17 cellular contexts compared by ENCODE assay signal in the genomic region with DNA sequence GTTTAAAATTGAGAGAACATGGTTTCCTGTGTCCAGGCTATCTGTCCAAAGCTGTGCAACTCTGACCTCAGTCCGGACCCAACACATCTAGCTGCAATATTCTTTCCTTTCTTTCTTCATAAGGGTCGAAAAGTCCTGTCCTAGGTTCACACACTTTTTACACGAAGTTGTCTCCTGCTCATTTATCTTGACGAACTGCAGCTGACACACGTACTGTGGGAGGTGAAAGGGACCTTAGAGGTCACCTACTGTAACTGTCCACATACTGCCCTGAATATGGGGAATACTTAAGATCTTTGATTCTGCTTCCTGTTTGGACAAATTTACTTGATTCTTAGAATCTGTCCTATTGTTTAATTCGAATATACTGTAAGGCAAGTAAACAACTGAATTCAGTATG.
A peak's percentile ranks its signal among the peaks of the same experiment; 100 is the strongest.
DNase-seq lines count a peak whose midpoint lies in the region; ATAC-seq, FAIRE-seq and TF ChIP-seq lines count a peak whose summit lies in the region.
"Had no signal": no experiment of that assay in that cellular context is flagged by ENCODE, and none has a peak within 500 bp of the region (broad histone marks: within the 10 kb centered on the region; RNA-seq: fewer than 3 reads in every experiment).

No MANE protein-coding gene starts in this region.

- no peaks in the 10 kb centered on the region for H3K27me3 Mint-ChIP-seq in natural killer cell treated with Interleukin-12 subunit alpha and Interleukin-12 subunit beta and Interleukin-15 and Interleukin-18, amount 100 ng/mL, for 72 hours
- H3K27me3 Mint-ChIP-seq: brain; naive thymus-derived CD4-positive, alpha-beta T cell had no signal

- H3K9me3 Mint-ChIP-seq in natural killer cell treated with Interleukin-12 subunit alpha and Interleukin-12 subunit beta and Interleukin-15 and Interleukin-18, amount 100 ng/mL, for 72 hours, result no peaks in the 10 kb centered on the region
- H3K9me3 Mint-ChIP-seq: brain; CD8-positive, alpha-beta T cell; naive thymus-derived CD4-positive, alpha-beta T cell had no signal

- peaks cover 25% of the 10 kb centered on the region for H3K4me1 ChIP-seq in ACC112 (ENCODE audit: control insufficient read depth, insufficient read depth, low read length, unreplicated experiment)
- H3K4me1 ChIP-seq in K562 (replicated peaks in 1 of 2; ENCODE audit: control insufficient read depth in 2 of 2, insufficient read depth in 2 of 2, low read length in 2 of 2), result no peaks in the 10 kb centered on the region; a peak in 1 of 5 replicates
- H3K4me1 ChIP-seq in left lung, result peaks cover 0 to 3% of the 10 kb centered on the region in 2 donors

- TF ChIP-seq RAD21 in K562 (CRISPR knock-in tag; conservative IDR thresholded peaks at IDR 0.05 in 1 of 2, IDR thresholded peaks at IDR 0.05 in 1 of 2), result no peak

- no TSS peak for BruUV-seq in K562 (replicated peaks; lab: Mats Ljungman, UMichigan)

- intact Hi-C loops in K562 (cut with micrococcal nuclease) (no loop called here), left lung (cut with DNase I) (no loop called here)

- no peak for TF ChIP-seq EP300 in K562 (IDR thresholded peaks at IDR 0.05; ENCODE audit: low read length)

- H3K4me1 Mint-ChIP-seq in natural killer cell treated with Interleukin-12 subunit alpha and Interleukin-12 subunit beta and Interleukin-15 and Interleukin-18, amount 100 ng/mL, for 72 hours (ENCODE audit: low read depth in 2 of 2), result peaks cover 30 to 47% of the 10 kb centered on the region in 2 donors

- in situ Hi-C loops in K562 (cut with MboI), result no loop called here

- H4K20me1 ChIP-seq in K562 (replicated peaks; ENCODE audit: control insufficient read depth, insufficient read depth, low read length), result no peaks in the 10 kb centered on the region; the same call in none of the 2 replicates

- DNase-seq in K562 (ENCODE audit: extremely low read depth in 1 of 4, low spot score in 3 of 4) (peak in 1 of 4 experiments; percentile 12), SHP77 treated with DMSO at 0.1 percent for 48 hours (lab: John Stamatoyannopoulos, UW) (no peak), left lung (no peak)
- DNase-seq in natural killer cell treated with Interleukin-12 subunit alpha and Interleukin-12 subunit beta and Interleukin-15 and Interleukin-18, amount 100 ng/mL, for 72 hours (ENCODE audit: low spot score), result no peak
- DNase-seq: CD8-positive, alpha-beta T cell; cortex of kidney; head of caudate nucleus; mesendoderm; naive thymus-derived CD4-positive, alpha-beta T cell; NCI-H1417 treated with DMSO at 0.1 percent for 48 hours; NCI-H2107; NCI-H524; posterior cingulate gyrus had no signal

- CTCF ChIA-PET in K562 (lab: Yijun Ruan, JAX; ENCODE audit: low intra/inter-chr PET ratio), result no interaction called here

- peak overlapping the region; percentile 58 to 76 for H3K27ac Mint-ChIP-seq in natural killer cell treated with Interleukin-12 subunit alpha and Interleukin-12 subunit beta and Interleukin-15 and Interleukin-18, amount 100 ng/mL, for 72 hours
- H3K27ac Mint-ChIP-seq: CD8-positive, alpha-beta T cell had no signal

- no peak for FAIRE-seq in K562 (lab: Jason Lieb, UNC)

- H3K4me2 ChIP-seq in K562 (ENCODE audit: insufficient read depth, low read length), result no peak overlapping the region

- H3K27me3 ChIP-seq in ACC112 (ENCODE audit: insufficient read depth, low read length) (no peaks in the 10 kb centered on the region), K562 (ENCODE audit: control insufficient read depth in 2 of 2, insufficient read depth in 2 of 2, low read length in 2 of 2) (no peaks in the 10 kb centered on the region), left lung (no peaks in the 10 kb centered on the region)

- peaks cover 17% of the 10 kb centered on the region for H3K79me2 ChIP-seq in ACC112 (ENCODE audit: control insufficient read depth, insufficient read depth, low read length, unreplicated experiment)
- H3K79me2 ChIP-seq in K562 (ENCODE audit: control insufficient read depth, insufficient read depth, low read length), result peaks cover 45% of the 10 kb centered on the region

- H3K36me3 Mint-ChIP-seq in natural killer cell treated with Interleukin-12 subunit alpha and Interleukin-12 subunit beta and Interleukin-15 and Interleukin-18, amount 100 ng/mL, for 72 hours, result peaks cover 33% of the 10 kb centered on the region

- ATAC-seq in GM19395 (IDR thresholded peaks at IDR 0.05; ENCODE audit: unreplicated experiment), result peak; percentile 13
- ATAC-seq in K562, result peak; percentile 50
- no peak for ATAC-seq in natural killer cell treated with Interleukin-12 subunit alpha and Interleukin-12 subunit beta and Interleukin-15 and Interleukin-18, amount 100 ng/mL, for 72 hours
- no peak for ATAC-seq in HG03025 (IDR thresholded peaks at IDR 0.05; ENCODE audit: low FRiP score, unreplicated experiment)
- no peak for ATAC-seq in left lung
- ATAC-seq: CD8-positive, alpha-beta T cell; naive thymus-derived CD4-positive, alpha-beta T cell had no signal

- H3K9me1 ChIP-seq in K562 (ENCODE audit: control insufficient read depth, insufficient read depth, low read length), result no peaks in the 10 kb centered on the region

- H3K9ac ChIP-seq in K562 (ENCODE audit: insufficient read depth in 1 of 2, low read depth in 2 of 2, low read length in 2 of 2), result no peak overlapping the region

- H3K4me3 ChIP-seq in ACC112 (ENCODE audit: low read depth, low read length), result no peak overlapping the region
- no peak overlapping the region for H3K4me3 ChIP-seq in K562
- no peak overlapping the region for H3K4me3 ChIP-seq in left lung

- TF ChIP-seq CTCF in K562 (IDR thresholded peaks at IDR 0.05 in 2 of 3, conservative IDR thresholded peaks at IDR 0.05 in 1 of 3; ENCODE audit: insufficient read depth in 2 of 3, low read depth in 1 of 3, low read length in 3 of 3) (no peak), left lung (IDR thresholded peaks at IDR 0.05) (no peak)

- H3K4me3 Mint-ChIP-seq in natural killer cell treated with Interleukin-12 subunit alpha and Interleukin-12 subunit beta and Interleukin-15 and Interleukin-18, amount 100 ng/mL, for 72 hours, result no peak overlapping the region
- H3K4me3 Mint-ChIP-seq: brain; CD8-positive, alpha-beta T cell; naive thymus-derived CD4-positive, alpha-beta T cell had no signal

- H3K27ac ChIP-seq in ACC112 (ENCODE audit: low read depth, low read length) (peak overlapping the region; percentile 39), K562 (ENCODE audit: extremely low read depth, low read depth, low read length) (peak overlapping the region; percentile 45; the same call in 1 of the 3 replicates), left lung (no peak overlapping the region)

- H3K9me3 ChIP-seq in K562 (replicated peaks; ENCODE audit: control insufficient read depth, insufficient read depth, low read depth, low read length), result no peaks in the 10 kb centered on the region
- no peaks in the 10 kb centered on the region for H3K9me3 ChIP-seq in left lung

- H2AFZ ChIP-seq in ACC112 (ENCODE audit: low read length, unreplicated experiment) (no peak overlapping the region), K562 (ENCODE audit: low read depth, low read length) (no peak overlapping the region)

- 48% methylated on average over 6 of the region's 6 CpGs for WGBS in K562 (ENCODE audit: insufficient coverage, low coverage, missing lambda C conversion rate)

- TF ChIP-seq POLR2A in K562 (conservative IDR thresholded peaks at IDR 0.05), result no peak

- H3K36me3 ChIP-seq in ACC112 (ENCODE audit: insufficient read depth, low read length) (peaks cover 35% of the 10 kb centered on the region; the same call in 1 of the 2 replicates), K562 (ENCODE audit: control insufficient read depth, insufficient read depth, low read length) (peaks cover 94% of the 10 kb centered on the region), left lung (peaks cover 0 to 89% of the 10 kb centered on the region in 2 donors)

- POLR2A ChIA-PET in K562 (lab: Yijun Ruan, JAX), result interaction anchor here (1.2 kb wide), 1 partner anchor 11 kb away, joined by 5 read pairs; no protein-coding TSS in a partner anchor

TF ChIP-seq in K562, 482 proteins besides CTCF, POLR2A, EP300 and RAD21:
- no peak for TF ChIP-seq EP400 (IDR thresholded peaks at IDR 0.05)
- TF ChIP-seq, protein P1, sequence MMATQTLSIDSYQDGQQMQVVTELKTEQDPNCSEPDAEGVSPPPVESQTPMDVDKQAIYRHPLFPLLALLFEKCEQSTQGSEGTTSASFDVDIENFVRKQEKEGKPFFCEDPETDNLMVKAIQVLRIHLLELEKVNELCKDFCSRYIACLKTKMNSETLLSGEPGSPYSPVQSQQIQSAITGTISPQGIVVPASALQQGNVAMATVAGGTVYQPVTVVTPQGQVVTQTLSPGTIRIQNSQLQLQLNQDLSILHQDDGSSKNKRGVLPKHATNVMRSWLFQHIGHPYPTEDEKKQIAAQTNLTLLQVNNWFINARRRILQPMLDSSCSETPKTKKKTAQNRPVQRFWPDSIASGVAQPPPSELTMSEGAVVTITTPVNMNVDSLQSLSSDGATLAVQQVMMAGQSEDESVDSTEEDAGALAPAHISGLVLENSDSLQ (IDR thresholded peaks at IDR 0.05), result 0 out of 2 replicates have a peak, but pooled peaks have one; percentile 10
- peak; percentile 5 for TF ChIP-seq MEIS2 (IDR thresholded peaks at IDR 0.05; ENCODE audit: partially characterized antibody)

Comparison
In these comparisons a context has a peak if more than half of its experiments do, and no peak if none do; other contexts are left out.
1. H3K27ac ChIP-seq: peak in ACC112 (single experiment) and K562 (single experiment); none in left lung (0 of 2).
2. ATAC-seq: peak in GM19395 (single experiment) and K562 (single experiment); none in natural killer cell treated with Interleukin-12 subunit alpha and Interleukin-12 subunit beta and Interleukin-15 and Interleukin-18, amount 100 ng/mL, for 72 hours (0 of 2), HG03025 (single experiment) and left lung (single experiment).